Comparison of ENCODE assay signal across 8 cellular contexts in genomic region chr22:39317084-39317755, GRCh38. TPM values are rescaled to one million over a fixed set of nuclear protein-coding genes. Genes with fewer than 3 reads are reported as not detected.
DNase-seq lines count a peak whose midpoint lies in the region; ATAC-seq and TF ChIP-seq lines count a peak whose summit lies in the region.

No MANE protein-coding gene starts in this region.

- H2BK15ac ChIP-seq in IMR-90 (ENCODE audit: low read depth, low read length) = no peak overlapping the region

- peaks cover 23 to 55% of the 10 kb centered on the region in 2 experiments for H3K79me1 ChIP-seq in IMR-90 (ENCODE audit: low read depth in 1 of 2, low read length in 2 of 2)

- TF ChIP-seq RAD21 in IMR-90 (IDR thresholded peaks at IDR 0.05; ENCODE audit: low read length) (no peak), liver (IDR thresholded peaks at IDR 0.05) (no peak)

- no peak overlapping the region for H4K5ac ChIP-seq in IMR-90 (ENCODE audit: low read depth, low read length)

- 0% methylated on average over 1 of the region's 9 CpGs; no CpG with 5 or more reads in 1 of the 2 experiments for WGBS in IMR-90 (ENCODE audit: extremely low coverage in 2 of 2, insufficient read length in 1 of 2), 2 experiments
- 25 to 43% (median 31%) methylated on average over 6 to 9 of the region's 9 CpGs for WGBS in adrenal gland, 4 donors
- 27% methylated on average over 9 of the region's 9 CpGs for WGBS in liver

- no peak for ATAC-seq in CD8-positive, alpha-beta T cell
- ATAC-seq in IMR-90 (ENCODE audit: low read depth) (no peak), GM21825 (IDR thresholded peaks at IDR 0.05; ENCODE audit: unreplicated experiment) (no peak), GM18498 (IDR thresholded peaks at IDR 0.05; ENCODE audit: unreplicated experiment) (no peak)

- H2AK9ac ChIP-seq in IMR-90 (replicated peaks; ENCODE audit: low read depth, low read length, poor library complexity) = peak overlapping the region; percentile 11

- no peak overlapping the region; the same call in 1 of the 2 replicates for H2AK5ac ChIP-seq in IMR-90 (ENCODE audit: low read depth, low read length)

- no peaks in the 10 kb centered on the region for H3K27me3 ChIP-seq in CD8-positive, alpha-beta T cell (ENCODE audit: insufficient read depth, low read length)
- no peaks in the 10 kb centered on the region for H3K27me3 ChIP-seq in IMR-90 (ENCODE audit: control insufficient read depth, insufficient read depth, low read length)
- H3K27me3 ChIP-seq in adrenal gland = no peaks in the 10 kb centered on the region
- no peaks in the 10 kb centered on the region for H3K27me3 ChIP-seq in liver (ENCODE audit: control insufficient read depth in 4 of 4, insufficient read depth in 4 of 4, low read length in 3 of 4)

- no peak overlapping the region for H3K4ac ChIP-seq in IMR-90 (ENCODE audit: low read depth, low read length)

- H3K18ac ChIP-seq in IMR-90 (ENCODE audit: low read depth, low read length) = no peak overlapping the region

- H2BK5ac ChIP-seq in IMR-90 (ENCODE audit: low read depth, low read length, poor library complexity, severe bottlenecking) = no peak overlapping the region

- peak overlapping the region; percentile 35; the same call in 1 of the 2 replicates for H3K56ac ChIP-seq in IMR-90 (ENCODE audit: extremely low read depth, insufficient read depth, low read length)

- no peak overlapping the region for H4K91ac ChIP-seq in IMR-90 (ENCODE audit: insufficient read depth, low read depth, low read length)

- peaks cover 62% of the 10 kb centered on the region for H3K36me3 ChIP-seq in CD8-positive, alpha-beta T cell (ENCODE audit: insufficient read depth, low read length)
- H3K36me3 ChIP-seq in IMR-90 (ENCODE audit: control insufficient read depth, insufficient read depth, low read length) (peaks cover 57% of the 10 kb centered on the region), adrenal gland (replicated peaks in 1 of 2) (peaks cover 0 to 60% of the 10 kb centered on the region in 2 donors), liver (ENCODE audit: control insufficient read depth in 4 of 4, insufficient read depth in 3 of 4, low read depth in 1 of 4, low read length in 3 of 4) (peaks cover 31 to 48% (median 39%) of the 10 kb centered on the region in 4 donors)

- no peak overlapping the region for H2BK20ac ChIP-seq in IMR-90 (ENCODE audit: low read depth, low read length)

- H2BK120ac ChIP-seq in IMR-90 (ENCODE audit: low read depth, low read length) = no peak overlapping the region

- no peaks in the 10 kb centered on the region; the same call in 1 of the 2 replicates for H3K9me1 ChIP-seq in IMR-90 (ENCODE audit: insufficient read depth, low read length)

- no peaks in the 10 kb centered on the region for H3K27me3 Mint-ChIP-seq in CD8-positive, alpha-beta T cell (ENCODE audit: low read depth)

- H3K27ac Mint-ChIP-seq in CD8-positive, alpha-beta T cell = peak overlapping the region; percentile 86

- in situ Hi-C loops in IMR-90 (cut with MboI; ENCODE audit: low sequenced_read_pairs) = loop anchor here (10.0 kb wide), 2 partner anchors 208 to 312 kb away; partner anchors contain the start of gene ATF4

- POLR2A ChIA-PET in CD8-positive, alpha-beta T cell (lab: Charles Lee) = interaction anchor here (0.6 to 7.0 kb wide), 12 partner anchors 26 to 211 kb away, joined by 3 to 160 read pairs (median 6); partner anchors contain the start of genes ATF4, CBX7 and TAB1
- POLR2A ChIA-PET in IMR-90 (lab: Charles Lee; ENCODE audit: unreplicated experiment) = interaction anchor here (1.9 kb wide), 1 partner anchor 166 kb away, joined by 4 read pairs; no protein-coding TSS in a partner anchor

- no peak overlapping the region; the same call in 1 of the 2 replicates for H3K14ac ChIP-seq in IMR-90 (replicated peaks; ENCODE audit: low read depth, low read length)

- H3K4me1 Mint-ChIP-seq in CD8-positive, alpha-beta T cell (ENCODE audit: low read depth) = peaks cover 48% of the 10 kb centered on the region

- no peak for TF ChIP-seq CTCF in CD8-positive, alpha-beta T cell (IDR thresholded peaks at IDR 0.05)
- TF ChIP-seq CTCF in IMR-90 (conservative IDR thresholded peaks at IDR 0.05; ENCODE audit: low read depth, low read length) (no peak), adrenal gland (IDR thresholded peaks at IDR 0.05) (no peak), liver (IDR thresholded peaks at IDR 0.05; ENCODE audit: low read depth, low read length, missing input control) (no peak)

- no peak overlapping the region for H4K8ac ChIP-seq in IMR-90 (ENCODE audit: low read depth in 2 of 2, low read length in 2 of 2)

- peaks cover 48% of the 10 kb centered on the region for H3K4me1 ChIP-seq in CD8-positive, alpha-beta T cell (ENCODE audit: insufficient read depth, low read length)
- peaks cover 21% of the 10 kb centered on the region for H3K4me1 ChIP-seq in IMR-90 (ENCODE audit: control insufficient read depth, insufficient read depth, low read length)
- H3K4me1 ChIP-seq in adrenal gland (replicated peaks in 1 of 2) = peaks cover 55 to 56% of the 10 kb centered on the region in 2 donors
- H3K4me1 ChIP-seq in liver (ENCODE audit: control insufficient read depth in 4 of 4, insufficient read depth in 4 of 4, low read length in 3 of 4) = peaks cover 4 to 61% (median 50%) of the 10 kb centered on the region in 4 donors

- H3K4me2 ChIP-seq in IMR-90 (ENCODE audit: low read depth, low read length) = peak overlapping the region; percentile 93

- dilution Hi-C loops in IMR-90 (cut with HindIII; ENCODE audit: low sequenced_read_pairs, unreplicated experiment) = no loop called here

- peak overlapping the region; percentile 96 for H3K4me3 Mint-ChIP-seq in CD8-positive, alpha-beta T cell

- peaks cover 75% of the 10 kb centered on the region for H3K36me3 Mint-ChIP-seq in CD8-positive, alpha-beta T cell

- peak in 1 of 7 experiments; percentile 32 for DNase-seq in CD8-positive, alpha-beta T cell
- DNase-seq in IMR-90 (no peak), adrenal gland (peak in 2 of 7 donors; percentile 28 to 39), iPS-NIHi11 (ENCODE audit: low spot score) (no peak), NCI-H2227 treated with DMSO at 0.1 percent for 48 hours (lab: John Stamatoyannopoulos, UW) (no peak)

- H3K9me3 Mint-ChIP-seq in CD8-positive, alpha-beta T cell = no peaks in the 10 kb centered on the region

- CTCF ChIA-PET in CD8-positive, alpha-beta T cell (lab: Charles Lee) = interaction anchor here (0.5 to 12.1 kb wide), 24 partner anchors 10 to 610 kb away, joined by 3 to 386 read pairs (median 4); partner anchors contain the start of genes CBX6 and CBX7
- CTCF ChIA-PET in IMR-90 (lab: Yijun Ruan, JAX) = interaction anchor here (0.6 to 1.6 kb wide), 7 partner anchors 17 to 212 kb away, joined by 3 to 7 read pairs (median 4); no protein-coding TSS in a partner anchor

- peaks cover 72% of the 10 kb centered on the region for H4K20me1 ChIP-seq in IMR-90 (ENCODE audit: insufficient read depth, low read length)

- no peak for TF ChIP-seq POLR2A in IMR-90 (IDR thresholded peaks at IDR 0.05; ENCODE audit: low read depth, low read length)
- peak in 1 of 2 donors; percentile 3 for TF ChIP-seq POLR2A in adrenal gland (IDR thresholded peaks at IDR 0.05)

- H3K9me3 ChIP-seq in CD8-positive, alpha-beta T cell (ENCODE audit: low read length) = no peaks in the 10 kb centered on the region
- H3K9me3 ChIP-seq in IMR-90 (ENCODE audit: control insufficient read depth, insufficient read depth, low read length) (no peaks in the 10 kb centered on the region), adrenal gland (replicated peaks in 1 of 3) (no peaks in the 10 kb centered on the region), liver (ENCODE audit: control insufficient read depth in 4 of 4, low read length in 3 of 4) (no peaks in the 10 kb centered on the region)

- H3K4me3 ChIP-seq in CD8-positive, alpha-beta T cell (ENCODE audit: low read depth, low read length) = peak overlapping the region; percentile 77
- peak overlapping the region; percentile 76 for H3K4me3 ChIP-seq in IMR-90 (ENCODE audit: insufficient read depth, low read depth, low read length)
- H3K4me3 ChIP-seq in adrenal gland = peak overlapping the region in 1 of 4 donors; percentile 73
- peak overlapping the region; percentile 77 to 97 (median 96) for H3K4me3 ChIP-seq in liver (ENCODE audit: low read depth in 1 of 3, low read length in 3 of 3)

- H3K9ac ChIP-seq in IMR-90 (ENCODE audit: low read depth, low read length) (peak overlapping the region; percentile 94), liver (ENCODE audit: low read depth in 1 of 2, low read length in 2 of 2) (peak overlapping the region; percentile 88 to 100)

- no TSS peak for BruUV-seq in IMR-90 (replicated peaks; lab: Mats Ljungman, UMichigan)

- H3K27ac ChIP-seq in CD8-positive, alpha-beta T cell (ENCODE audit: low read depth, low read length) = no peak overlapping the region
- H3K27ac ChIP-seq in IMR-90 (ENCODE audit: insufficient read depth, low read length) = peak overlapping the region; percentile 34; the same call in 1 of the 2 replicates
- H3K27ac ChIP-seq in adrenal gland = peak overlapping the region in 3 of 5 donors; percentile 98 to 99 (median 99)
- peak overlapping the region; percentile 96 to 100 for H3K27ac ChIP-seq in liver (ENCODE audit: low read depth in 1 of 2, low read length in 2 of 2)

- peak overlapping the region; percentile 86; the same call in 1 of the 2 replicates for H3K23ac ChIP-seq in IMR-90 (ENCODE audit: low read depth, low read length)

- intact Hi-C loops in CD8-positive, alpha-beta T cell (cut with DNase I, micrococcal nuclease) = loop anchor here (5.0 to 10.0 kb wide), 4 partner anchors 305 to 922 kb away; partner anchors contain the start of genes APOBEC3C (in 1 of the 2) and SUN2 (in 1 of the 2)
- intact Hi-C loops in IMR-90 (cut with micrococcal nuclease) = loop anchor here (10.0 kb wide), 2 partner anchors 312 to 552 kb away; no protein-coding TSS in a partner anchor
- intact Hi-C loops in adrenal gland (cut with DNase I) = loop anchor here (2.0 to 10.0 kb wide), 2 partner anchors 142 to 312 kb away; no protein-coding TSS in a partner anchor

- H2AFZ ChIP-seq in IMR-90 (replicated peaks; ENCODE audit: low read length, poor library complexity) = no peak overlapping the region

RNA-seq across cellular contexts. Expression of gene RPL3, which starts 2.2 kb away (rescaled TPM):
- total RNA-seq in CD8-positive, alpha-beta T cell = 1,000 to 10,000 TPM; 3,777 to 3,874 TPM
- 2,871 and 3,750 TPM in 2 replicates for total RNA-seq in IMR-90 (2012; rRNA removed)
- 3,097 and 3,312 TPM in 2 replicates for polyA plus RNA-seq in IMR-90 (2012; rRNA removed)
- polyA plus RNA-seq in IMR-90 (2012; cell fraction: cytosol; rRNA removed) = 2,912 and 3,812 TPM in 2 replicates
- 2,181 and 2,704 TPM in 2 replicates for polyA plus RNA-seq in IMR-90 (2012; cell fraction: nucleus; rRNA removed; ENCODE audit: low replicate concordance)
- total RNA-seq in adrenal gland = 1,000 to 10,000 TPM; 1,374 to 2,518 (median 1,954) TPM
- polyA plus RNA-seq in adrenal gland = 1,000 to 10,000 TPM; 1,433 to 2,713 (median 2,271) TPM
- total RNA-seq in liver = 1,000 to 10,000 TPM in 1 of 2 donors, 100 to 1,000 TPM in 1; 998 to 1,767 TPM
- 1,000 to 10,000 TPM in 1 of 2 donors, 100 to 1,000 TPM in 1; 580 to 1,370 TPM for polyA plus RNA-seq in liver

RNA-seq across cellular contexts. Expression of gene SYNGR1, which starts 32.6 kb away (rescaled TPM):
- 1 to 10 TPM; 1.9 to 2.6 TPM for total RNA-seq in CD8-positive, alpha-beta T cell
- total RNA-seq in IMR-90 (2012; rRNA removed) (6.3 and 19.7 TPM in 2 replicates), adrenal gland (10 to 100 TPM in 7 of 8 donors, 1 to 10 TPM in 1; 9.3 to 80.0 (median 35.8) TPM), liver (10 to 100 TPM in 1 of 2 donors, 1 to 10 TPM in 1; 1.8 to 21.9 TPM)
- polyA plus RNA-seq in IMR-90 (2012; rRNA removed) (81.5 and 82.8 TPM in 2 replicates), adrenal gland (10 to 100 TPM in 2 of 3 donors, 1 to 10 TPM in 1; 8.5 to 26.4 (median 18.6) TPM), liver (1 to 10 TPM; 3.6 to 6.7 TPM)
- 12.5 and 103 TPM in 2 replicates for polyA plus RNA-seq in IMR-90 (2012; cell fraction: cytosol; rRNA removed)
- 69.4 and 179 TPM in 2 replicates for polyA plus RNA-seq in IMR-90 (2012; cell fraction: nucleus; rRNA removed; ENCODE audit: low replicate concordance)
